3 cellular contexts compared by ENCODE assay signal in genomic region chr2:144713410-144713809, GRCh38.
TF ChIP-seq lines count a peak whose summit lies in the region.

No MANE protein-coding gene starts in this region.

TF ChIP-seq in SK-N-SH treated with all-trans-retinoic acid at 6 μM for 48 hours, 23 proteins besides CTCF, POLR2A, EP300 and RAD21 (continued from another document):
- TF ChIP-seq ISL1 (CRISPR knock-in tag; IDR thresholded peaks at IDR 0.05) (peak; percentile 94), ZC3H10 (CRISPR knock-in tag; IDR thresholded peaks at IDR 0.05) (no peak), CSDC2 (CRISPR knock-in tag; IDR thresholded peaks at IDR 0.05) (no peak), POU6F1 (CRISPR knock-in tag; IDR thresholded peaks at IDR 0.05; ENCODE audit: borderline replicate concordance, low read depth) (peak; percentile 19; the same call in 1 of the 2 replicates), TSHZ2 (CRISPR knock-in tag; IDR thresholded peaks at IDR 0.05) (no peak), ZNF565 (CRISPR knock-in tag; conservative IDR thresholded peaks at IDR 0.05; ENCODE audit: low read depth) (no peak)
- TF ChIP-seq, protein P1, sequence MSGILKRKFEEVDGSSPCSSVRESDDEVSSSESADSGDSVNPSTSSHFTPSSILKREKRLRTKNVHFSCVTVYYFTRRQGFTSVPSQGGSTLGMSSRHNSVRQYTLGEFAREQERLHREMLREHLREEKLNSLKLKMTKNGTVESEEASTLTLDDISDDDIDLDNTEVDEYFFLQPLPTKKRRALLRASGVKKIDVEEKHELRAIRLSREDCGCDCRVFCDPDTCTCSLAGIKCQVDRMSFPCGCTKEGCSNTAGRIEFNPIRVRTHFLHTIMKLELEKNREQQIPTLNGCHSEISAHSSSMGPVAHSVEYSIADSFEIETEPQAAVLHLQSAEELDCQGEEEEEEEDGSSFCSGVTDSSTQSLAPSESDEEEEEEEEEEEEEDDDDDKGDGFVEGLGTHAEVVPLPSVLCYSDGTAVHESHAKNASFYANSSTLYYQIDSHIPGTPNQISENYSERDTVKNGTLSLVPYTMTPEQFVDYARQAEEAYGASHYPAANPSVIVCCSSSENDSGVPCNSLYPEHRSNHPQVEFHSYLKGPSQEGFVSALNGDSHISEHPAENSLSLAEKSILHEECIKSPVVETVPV (CRISPR knock-in tag; IDR thresholded peaks at IDR 0.05), result no peak
- TF ChIP-seq, protein P2, sequence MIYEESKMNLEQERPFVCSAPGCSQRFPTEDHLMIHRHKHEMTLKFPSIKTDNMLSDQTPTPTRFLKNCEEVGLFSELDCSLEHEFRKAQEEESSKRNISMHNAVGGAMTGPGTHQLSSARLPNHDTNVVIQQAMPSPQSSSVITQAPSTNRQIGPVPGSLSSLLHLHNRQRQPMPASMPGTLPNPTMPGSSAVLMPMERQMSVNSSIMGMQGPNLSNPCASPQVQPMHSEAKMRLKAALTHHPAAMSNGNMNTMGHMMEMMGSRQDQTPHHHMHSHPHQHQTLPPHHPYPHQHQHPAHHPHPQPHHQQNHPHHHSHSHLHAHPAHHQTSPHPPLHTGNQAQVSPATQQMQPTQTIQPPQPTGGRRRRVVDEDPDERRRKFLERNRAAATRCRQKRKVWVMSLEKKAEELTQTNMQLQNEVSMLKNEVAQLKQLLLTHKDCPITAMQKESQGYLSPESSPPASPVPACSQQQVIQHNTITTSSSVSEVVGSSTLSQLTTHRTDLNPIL (CRISPR knock-in tag; IDR thresholded peaks at IDR 0.05; ENCODE audit: low read depth), result no peak
TF ChIP-seq in SK-N-SH treated with all-trans-retinoic acid at 6 μM for 48 hours: peak in this region for 2.

TF ChIP-seq in SK-N-SH, 30 proteins besides CTCF, POLR2A, EP300 and RAD21:
- TF ChIP-seq, protein P3, sequence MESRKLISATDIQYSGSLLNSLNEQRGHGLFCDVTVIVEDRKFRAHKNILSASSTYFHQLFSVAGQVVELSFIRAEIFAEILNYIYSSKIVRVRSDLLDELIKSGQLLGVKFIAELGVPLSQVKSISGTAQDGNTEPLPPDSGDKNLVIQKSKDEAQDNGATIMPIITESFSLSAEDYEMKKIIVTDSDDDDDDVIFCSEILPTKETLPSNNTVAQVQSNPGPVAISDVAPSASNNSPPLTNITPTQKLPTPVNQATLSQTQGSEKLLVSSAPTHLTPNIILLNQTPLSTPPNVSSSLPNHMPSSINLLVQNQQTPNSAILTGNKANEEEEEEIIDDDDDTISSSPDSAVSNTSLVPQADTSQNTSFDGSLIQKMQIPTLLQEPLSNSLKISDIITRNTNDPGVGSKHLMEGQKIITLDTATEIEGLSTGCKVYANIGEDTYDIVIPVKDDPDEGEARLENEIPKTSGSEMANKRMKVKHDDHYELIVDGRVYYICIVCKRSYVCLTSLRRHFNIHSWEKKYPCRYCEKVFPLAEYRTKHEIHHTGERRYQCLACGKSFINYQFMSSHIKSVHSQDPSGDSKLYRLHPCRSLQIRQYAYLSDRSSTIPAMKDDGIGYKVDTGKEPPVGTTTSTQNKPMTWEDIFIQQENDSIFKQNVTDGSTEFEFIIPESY (IDR thresholded peaks at IDR 0.05; ENCODE audit: borderline replicate concordance, low read depth), result no peak
- TF ChIP-seq TCF12 (IDR thresholded peaks at IDR 0.05), result no peak
- no peak for TF ChIP-seq FOXJ3 (CRISPR knock-in tag; IDR thresholded peaks at IDR 0.05)

TF ChIP-seq in K562, 482 proteins besides CTCF, POLR2A, EP300 and RAD21:
- TF ChIP-seq ZFP1 (CRISPR knock-in tag; IDR thresholded peaks at IDR 0.05) (no peak), MCM7 (IDR thresholded peaks at IDR 0.05) (no peak), MTA1 (IDR thresholded peaks at IDR 0.05; ENCODE audit: borderline replicate concordance) (no peak), HES1 (IDR thresholded peaks at IDR 0.05; ENCODE audit: low read depth) (no peak), PHF8 (IDR thresholded peaks at IDR 0.05; ENCODE audit: borderline replicate concordance, low read length) (no peak), ZFPM2 (CRISPR knock-in tag; IDR thresholded peaks at IDR 0.05) (no peak)
- TF ChIP-seq, protein P4, sequence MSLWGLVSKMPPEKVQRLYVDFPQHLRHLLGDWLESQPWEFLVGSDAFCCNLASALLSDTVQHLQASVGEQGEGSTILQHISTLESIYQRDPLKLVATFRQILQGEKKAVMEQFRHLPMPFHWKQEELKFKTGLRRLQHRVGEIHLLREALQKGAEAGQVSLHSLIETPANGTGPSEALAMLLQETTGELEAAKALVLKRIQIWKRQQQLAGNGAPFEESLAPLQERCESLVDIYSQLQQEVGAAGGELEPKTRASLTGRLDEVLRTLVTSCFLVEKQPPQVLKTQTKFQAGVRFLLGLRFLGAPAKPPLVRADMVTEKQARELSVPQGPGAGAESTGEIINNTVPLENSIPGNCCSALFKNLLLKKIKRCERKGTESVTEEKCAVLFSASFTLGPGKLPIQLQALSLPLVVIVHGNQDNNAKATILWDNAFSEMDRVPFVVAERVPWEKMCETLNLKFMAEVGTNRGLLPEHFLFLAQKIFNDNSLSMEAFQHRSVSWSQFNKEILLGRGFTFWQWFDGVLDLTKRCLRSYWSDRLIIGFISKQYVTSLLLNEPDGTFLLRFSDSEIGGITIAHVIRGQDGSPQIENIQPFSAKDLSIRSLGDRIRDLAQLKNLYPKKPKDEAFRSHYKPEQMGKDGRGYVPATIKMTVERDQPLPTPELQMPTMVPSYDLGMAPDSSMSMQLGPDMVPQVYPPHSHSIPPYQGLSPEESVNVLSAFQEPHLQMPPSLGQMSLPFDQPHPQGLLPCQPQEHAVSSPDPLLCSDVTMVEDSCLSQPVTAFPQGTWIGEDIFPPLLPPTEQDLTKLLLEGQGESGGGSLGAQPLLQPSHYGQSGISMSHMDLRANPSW (CRISPR knock-in tag; IDR thresholded peaks at IDR 0.05), result no peak
